10 cellular contexts compared by ENCODE assay signal in genomic region chr3:23071758-23072157, GRCh38.
A peak's percentile ranks its signal among the peaks of the same experiment; 100 is the strongest.
DNase-seq lines count a peak whose midpoint lies in the region; ATAC-seq, FAIRE-seq and TF ChIP-seq lines count a peak whose summit lies in the region.
"Had no signal": no experiment of that assay in that cellular context is flagged by ENCODE, and none has a peak within 500 bp of the region (broad histone marks: within the 10 kb centered on the region; RNA-seq: fewer than 3 reads in every experiment).

No MANE protein-coding gene starts in this region.

- POLR2A ChIA-PET in activated CD4-positive, alpha-beta T cell treated with anti-CD3 and anti-CD28 coated beads for 36 hours (lab: Charles Lee) = no interaction called here

- no peaks in the 10 kb centered on the region for H3K27me3 Mint-ChIP-seq in activated CD4-positive, alpha-beta T cell treated with anti-CD3 and anti-CD28 coated beads for 36 hours

- ATAC-seq in GM18502 (IDR thresholded peaks at IDR 0.05; ENCODE audit: poor library complexity, unreplicated experiment) (peak; percentile 72), GM21786 (IDR thresholded peaks at IDR 0.05; ENCODE audit: unreplicated experiment) (peak; percentile 54), left lobe of liver (peak; percentile 58)
- no peak for ATAC-seq in activated CD4-positive, alpha-beta T cell treated with anti-CD3 and anti-CD28 coated beads for 36 hours

- DNase-seq in HL-60 (ENCODE audit: low read depth in 1 of 2, low spot score in 1 of 2) = peak in 1 of 2 experiments; percentile 74
- DNase-seq in left lobe of liver (ENCODE audit: low spot score) = no peak
- no peak for DNase-seq in DMS 273 treated with DMSO at 0.1 percent for 48 hours (lab: John Stamatoyannopoulos, UW)
- DNase-seq in activated CD4-positive, alpha-beta T cell treated with anti-CD3 and anti-CD28 coated beads for 36 hours = no peak
- no peak for DNase-seq in H54 (ENCODE audit: insufficient read length, low spot score)
- DNase-seq in OCI-M2 (lab: John Stamatoyannopoulos, UW; ENCODE audit: unreplicated experiment) = no peak

- no peak overlapping the region for H3K4me3 ChIP-seq in HL-60 (replicated peaks; ENCODE audit: insufficient read depth, low read length)
- H3K4me3 ChIP-seq: coronary artery, thoracic aorta had no signal

- CTCF ChIA-PET in activated CD4-positive, alpha-beta T cell treated with anti-CD3 and anti-CD28 coated beads for 36 hours (lab: Charles Lee) = no interaction called here

- no peaks in the 10 kb centered on the region for H3K9me3 Mint-ChIP-seq in activated CD4-positive, alpha-beta T cell treated with anti-CD3 and anti-CD28 coated beads for 36 hours (ENCODE audit: low read depth)

- H3K27ac ChIP-seq in HL-60 (replicated peaks) = peak overlapping the region; percentile 14; the same call in 1 of the 2 replicates
- H3K27ac ChIP-seq: coronary artery, thoracic aorta had no signal

- H3K4me3 Mint-ChIP-seq in activated CD4-positive, alpha-beta T cell treated with anti-CD3 and anti-CD28 coated beads for 36 hours = no peak overlapping the region

- H3K27me3 ChIP-seq in HL-60 (ENCODE audit: insufficient read depth, poor library complexity, severe bottlenecking) = no peaks in the 10 kb centered on the region

- no peak for TF ChIP-seq POLR2A in H54 (IDR thresholded peaks at IDR 0.05; ENCODE audit: low read depth, low read length)

- intact Hi-C loops in activated CD4-positive, alpha-beta T cell treated with anti-CD3 and anti-CD28 coated beads for 36 hours (cut with DNase I, micrococcal nuclease) = no loop called here

- FAIRE-seq in H54 (lab: Jason Lieb, UNC) = no peak

- H3K27ac Mint-ChIP-seq in activated CD4-positive, alpha-beta T cell treated with anti-CD3 and anti-CD28 coated beads for 36 hours = no peak overlapping the region

- no peaks in the 10 kb centered on the region for H3K36me3 Mint-ChIP-seq in activated CD4-positive, alpha-beta T cell treated with anti-CD3 and anti-CD28 coated beads for 36 hours (ENCODE audit: low read depth)

- no peak for TF ChIP-seq CTCF in HL-60 (IDR thresholded peaks at IDR 0.05; ENCODE audit: insufficient read depth, low read length)

- no peaks in the 10 kb centered on the region for H3K4me1 Mint-ChIP-seq in activated CD4-positive, alpha-beta T cell treated with anti-CD3 and anti-CD28 coated beads for 36 hours
